8 cellular contexts compared by ENCODE assay signal in genomic region chr14:93219103-93219726, GRCh38. TPM values are rescaled to one million over a fixed set of nuclear protein-coding genes. Genes with fewer than 3 reads are reported as not detected.
DNase-seq lines count a peak whose midpoint lies in the region; ATAC-seq and FAIRE-seq lines count a peak whose summit lies in the region.

No MANE protein-coding gene starts in this region.

- ATAC-seq in HG03354 (IDR thresholded peaks at IDR 0.05; ENCODE audit: poor library complexity, severe bottlenecking, unreplicated experiment) (peak; percentile 80), left ventricle myocardium superior (peak; percentile 64)

- FAIRE-seq in A204.1 (lab: Jason Lieb, UNC), result peak; percentile 90

- DNase-seq in GM03348 (ENCODE audit: low spot score), result peak; percentile 42
- DNase-seq in NCI-H82 (lab: John Stamatoyannopoulos, UW), result peak; percentile 74
- DNase-seq in activated effector memory CD4-positive, alpha-beta T cell treated with Interleukin-2 at 50 U/mL for 16 hours, result peak; percentile 9
- DNase-seq in left ventricle myocardium superior, result no peak
- DNase-seq in stimulated activated CD8-positive, alpha-beta memory T cell treated with anti-CD3 and anti-CD28 coated beads, Interleukin-12 subunit alpha, Interleukin-12 subunit beta, amount 100 ng/mL, for 1 hour (ENCODE audit: low read depth), result peak; percentile 23
- DNase-seq in epidermal melanocyte (ENCODE audit: insufficient read length, low spot score), result no peak

- intact Hi-C loops in left ventricle myocardium superior (cut with micrococcal nuclease), result no loop called here

RNA-seq across cellular contexts. Expression of gene UBR7, which starts 12.2 kb away (rescaled TPM):
- total RNA-seq in left ventricle myocardium superior, result 22.1 TPM

RNA-seq across cellular contexts. Expression of gene GON7, which starts 12.3 kb away (rescaled TPM):
- 16.2 TPM for total RNA-seq in left ventricle myocardium superior

RNA-seq across cellular contexts. Expression of gene LYSET, which starts 34.1 kb away (rescaled TPM):
- 21.3 TPM for total RNA-seq in left ventricle myocardium superior

RNA-seq across cellular contexts. Expression of gene MOAP1, which starts 34.5 kb away (rescaled TPM):
- total RNA-seq in left ventricle myocardium superior, result 54.6 TPM

Comparison
In these comparisons a context has a peak if more than half of its experiments do, and no peak if none do; other contexts are left out.
1. DNase-seq: peak in GM03348 (single experiment), NCI-H82 (single experiment), activated effector memory CD4-positive, alpha-beta T cell treated with Interleukin-2 at 50 U/mL for 16 hours (single experiment) and stimulated activated CD8-positive, alpha-beta memory T cell treated with anti-CD3 and anti-CD28 coated beads, Interleukin-12 subunit alpha, Interleukin-12 subunit beta, amount 100 ng/mL, for 1 hour (single experiment); none in left ventricle myocardium superior (single experiment) and epidermal melanocyte (single experiment).